In the genomic region with DNA sequence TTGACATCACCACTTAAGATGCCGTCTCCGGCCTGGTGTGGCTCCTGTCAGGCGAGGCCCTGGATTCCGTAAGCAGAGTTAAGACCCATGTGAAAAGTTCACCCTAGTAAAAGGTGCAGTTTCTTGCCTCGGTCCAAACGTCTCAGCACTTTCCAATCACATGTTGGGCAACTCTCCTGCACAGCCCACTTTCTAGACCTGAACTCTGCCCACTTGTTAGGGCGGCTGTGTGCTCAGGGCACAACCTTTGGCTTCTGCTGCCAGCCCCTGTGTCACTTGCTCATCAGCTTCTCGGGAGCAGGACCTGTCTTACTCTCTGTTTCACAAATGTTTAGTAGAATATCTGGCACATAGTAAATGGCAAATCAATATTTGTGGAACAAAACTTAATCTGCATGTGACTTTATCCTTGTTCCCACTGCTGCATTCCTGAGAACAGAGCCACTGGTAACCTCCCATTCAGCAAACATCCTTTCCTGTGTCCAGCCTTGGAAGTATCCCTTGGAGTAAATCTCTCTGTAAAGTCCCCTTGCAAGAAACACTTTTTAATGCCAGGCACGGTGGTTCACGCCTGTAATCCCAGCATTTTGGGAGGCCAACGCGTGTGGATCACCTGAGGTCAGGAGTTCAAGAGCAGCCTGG, we compare ENCODE assay signal across 32 cellular contexts.
"Had no signal": no experiment of that assay in that cellular context is flagged by ENCODE, and none has a peak within 500 bp of the region (broad histone marks: within the 10 kb centered on the region; RNA-seq: fewer than 3 reads in every experiment).

No MANE protein-coding gene starts in this region.

- H3K9me3 ChIP-seq: esophagus muscularis mucosa, gastrocnemius medialis had no signal

- ATAC-seq: activated naive CD4-positive, alpha-beta T cell treated with anti-CD3 and anti-CD28 coated beads, Interleukin-2, amount 50 U/mL, for 72 hours; activated T-cell treated with anti-CD3 and anti-CD28 coated beads, Interleukin-2, amount 50 U/mL, for 72 hours; effector memory CD8-positive, alpha-beta T cell; foreskin keratinocyte; gastrocnemius medialis; T-cell had no signal

- H3K27me3 ChIP-seq: esophagus muscularis mucosa, foreskin keratinocyte, gastrocnemius medialis had no signal

- DNase-seq: activated CD4-positive, alpha-beta memory T cell treated with anti-CD3 and anti-CD28 coated beads, Interleukin-2, amount 10 ng/mL, durations not matched to agents 7 days and 5 days; activated CD4-positive, alpha-beta T cell treated with anti-CD3 and anti-CD28 coated beads for 1 hour; activated CD4-positive, alpha-beta T cell treated with anti-CD3 and anti-CD28 coated beads for 4 hours; activated CD4-positive, alpha-beta T cell treated with anti-CD3 and anti-CD28 coated beads, Interleukin-2, amount 10 ng/mL, durations not matched to agents 7 days and 5 days; activated CD4-positive, alpha-beta T cell treated with anti-CD3 and anti-CD28 coated beads, Interleukin-2, amount 50 U/mL, for 4 hours; activated CD4-positive, CD25-positive, alpha-beta regulatory T cell; activated CD8-positive, alpha-beta memory T cell treated with anti-CD3 and anti-CD28 coated beads, Interleukin-2, amount 50 U/mL, for 48 hours; activated gamma-delta T cell; activated naive CD4-positive, alpha-beta T cell; activated naive CD4-positive, alpha-beta T cell treated with anti-CD3 and anti-CD28 coated beads, Interleukin-2, amount 10 ng/mL, durations not matched to agents 7 days and 5 days; activated naive CD8-positive, alpha-beta T cell treated with anti-CD3 and anti-CD28 coated beads, Interleukin-2, amount 10 ng/mL, durations not matched to agents 7 days and 5 days; activated T-cell treated with anti-CD3 and anti-CD28 coated beads for 4 hours; activated T-cell treated with anti-CD3 and anti-CD28 coated beads, Interleukin-2, amount 50 U/mL, for 24 hours; activated T-cell treated with anti-CD3 and anti-CD28 coated beads, Interleukin-2, amount 50 U/mL, for 72 hours; amniotic stem cell; anterior cingulate cortex; caudate nucleus; cortex of kidney; dermis blood vessel endothelial cell; effector CD4-positive, alpha-beta T cell; effector memory CD8-positive, alpha-beta T cell; erythroblast; foreskin keratinocyte; gastrocnemius medialis; glutamatergic neuron; SW 1271; T-cell; T1000 had no signal

- H3K36me3 ChIP-seq: esophagus muscularis mucosa, gastrocnemius medialis had no signal

- H3K4me3 ChIP-seq: esophagus muscularis mucosa, gastrocnemius medialis had no signal

- FAIRE-seq: astrocyte, colon had no signal

- H3K27ac ChIP-seq: esophagus muscularis mucosa, foreskin keratinocyte, gastrocnemius medialis had no signal
